ENCODE assay signal across 11 cellular contexts in the genomic region with DNA sequence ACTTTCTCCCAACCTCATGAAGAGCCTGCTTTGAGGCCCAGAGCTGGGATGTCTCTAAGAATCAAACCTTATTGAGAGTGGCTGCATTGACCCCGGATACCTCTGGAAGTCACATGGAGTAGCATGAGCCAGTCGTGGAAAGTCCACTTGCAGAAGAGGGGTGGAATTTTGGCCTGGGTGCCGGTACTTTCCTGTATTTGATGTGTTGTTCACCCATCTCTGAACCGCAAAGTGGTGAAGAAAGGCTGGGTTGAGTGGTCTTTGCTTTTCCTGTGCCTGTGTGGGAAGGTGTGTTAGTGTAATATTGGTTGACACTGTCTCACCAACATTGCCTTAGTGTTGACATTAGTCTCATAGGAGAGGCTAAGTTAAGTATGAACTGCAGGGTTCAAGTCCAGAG. TPM values are rescaled to one million over a fixed set of nuclear protein-coding genes. Genes with fewer than 3 reads are reported as not detected.
A peak's percentile ranks its signal among the peaks of the same experiment; 100 is the strongest.
DNase-seq lines count a peak whose midpoint lies in the region; ATAC-seq and TF ChIP-seq lines count a peak whose summit lies in the region.
"Had no signal": no experiment of that assay in that cellular context is flagged by ENCODE, and none has a peak within 500 bp of the region (broad histone marks: within the 10 kb centered on the region; RNA-seq: fewer than 3 reads in every experiment).

No MANE protein-coding gene starts in this region.

- no peaks in the 10 kb centered on the region for H3K27me3 ChIP-seq in left ventricle myocardium inferior (ENCODE audit: low read depth)
- H3K27me3 ChIP-seq in hepatocyte: no peaks in the 10 kb centered on the region
- no peaks in the 10 kb centered on the region for H3K27me3 ChIP-seq in dorsolateral prefrontal cortex

- DNase-seq in left ventricle myocardium inferior: no peak
- no peak for DNase-seq in cardiac septum (ENCODE audit: low spot score)
- peak; percentile 30 to 38 for DNase-seq in activated CD8-positive, alpha-beta memory T cell treated with anti-CD3 and anti-CD28 coated beads for 4 hours (ENCODE audit: low read depth in 2 of 2)
- no peak for DNase-seq in hepatocyte (ENCODE audit: low spot score)
- no peak for DNase-seq in dorsolateral prefrontal cortex
- DNase-seq in RPMI8226: no peak
- DNase-seq in C1 segment of cervical spinal cord (lab: John Stamatoyannopoulos, UW): no peak
- DNase-seq: KG1, NCI-H446, SW 1271 had no signal

- H3K36me3 ChIP-seq in left ventricle myocardium inferior (no peaks in the 10 kb centered on the region), hepatocyte (replicated peaks; ENCODE audit: insufficient read depth, low read depth) (no peaks in the 10 kb centered on the region)

- no peak for ATAC-seq in GM19467 (IDR thresholded peaks at IDR 0.05; ENCODE audit: unreplicated experiment)

- H3K4me1 ChIP-seq in left ventricle myocardium inferior: peaks cover 94% of the 10 kb centered on the region
- H3K4me1 ChIP-seq in hepatocyte (ENCODE audit: insufficient read depth): peaks cover 27% of the 10 kb centered on the region

- TF ChIP-seq CTCF in left ventricle myocardium inferior (IDR thresholded peaks at IDR 0.05; ENCODE audit: borderline replicate concordance) (no peak), hepatocyte (IDR thresholded peaks at IDR 0.05; ENCODE audit: poor library complexity) (no peak), dorsolateral prefrontal cortex (IDR thresholded peaks at IDR 0.05 in 54 of 56, conservative IDR thresholded peaks at IDR 0.05 in 2 of 56; ENCODE audit: low read depth in 1 of 56, partially characterized antibody in 56 of 56) (no peak)

- H3K4me2 ChIP-seq in hepatocyte: peak overlapping the region; percentile 16

- intact Hi-C loops in left ventricle myocardium inferior (cut with micrococcal nuclease) (no loop called here), cardiac septum (cut with DNase I) (no loop called here), dorsolateral prefrontal cortex (cut with DNase I) (loop anchor here in 1 of 2 donors (10.0 kb wide), 1 partner anchor 523 kb away; a partner anchor contains a TSS)

- H3K9me2 ChIP-seq in hepatocyte (replicated peaks; ENCODE audit: insufficient read depth): no peaks in the 10 kb centered on the region

- H3K4me3 ChIP-seq in left ventricle myocardium inferior (no peak overlapping the region), hepatocyte (no peak overlapping the region), dorsolateral prefrontal cortex (no peak overlapping the region)

- H3K27ac ChIP-seq in left ventricle myocardium inferior (replicated peaks) (peak overlapping the region; percentile 22), hepatocyte (peak overlapping the region; percentile 47), dorsolateral prefrontal cortex (no peak overlapping the region)

- H3K9me3 ChIP-seq in left ventricle myocardium inferior (replicated peaks) (no peaks in the 10 kb centered on the region), hepatocyte (ENCODE audit: low read depth) (no peaks in the 10 kb centered on the region)

- H4K20me1 ChIP-seq in hepatocyte (ENCODE audit: insufficient read depth, poor library complexity, severe bottlenecking): peaks cover 61% of the 10 kb centered on the region

- H3K79me2 ChIP-seq in hepatocyte: peaks cover 82% of the 10 kb centered on the region

- no peak overlapping the region for H2AFZ ChIP-seq in hepatocyte

- 82% methylated on average over 4 of the region's 4 CpGs for WGBS in hepatocyte (ENCODE audit: low lambda C conversion rate, missing lambda C conversion rate)

RNA-seq across cellular contexts. Expression of a gene that starts 3.7 kb away (rescaled TPM):
- total RNA-seq in left ventricle myocardium inferior: 22.7 TPM
- total RNA-seq in cardiac septum: 29.0 TPM
- 23.9 and 45.2 TPM in 2 replicates for total RNA-seq in hepatocyte
- 21.0 and 22.8 TPM in 2 replicates for polyA plus RNA-seq in hepatocyte
- 10 to 100 TPM; 14.9 to 36.1 (median 22.3) TPM for total RNA-seq in dorsolateral prefrontal cortex

Comparison
In these comparisons a context has a peak if more than half of its experiments do, and no peak if none do; other contexts are left out.
1. DNase-seq: peak in activated CD8-positive, alpha-beta memory T cell treated with anti-CD3 and anti-CD28 coated beads for 4 hours (2 of 2); none in left ventricle myocardium inferior (single experiment), cardiac septum (single experiment), hepatocyte (single experiment), dorsolateral prefrontal cortex (0 of 10), RPMI8226 (single experiment) and C1 segment of cervical spinal cord (0 of 14).
2. H3K27ac ChIP-seq: peak in left ventricle myocardium inferior (single experiment) and hepatocyte (single experiment); none in dorsolateral prefrontal cortex (0 of 59).